Comparison of ENCODE assay signal across 8 cellular contexts in genomic region chr17:39402279-39402889, GRCh38. TPM values are rescaled to one million over a fixed set of nuclear protein-coding genes. Genes with fewer than 3 reads are reported as not detected.
DNase-seq lines count a peak whose midpoint lies in the region; ATAC-seq and TF ChIP-seq lines count a peak whose summit lies in the region.

No MANE protein-coding gene starts in this region.

- CTCF ChIA-PET in Caco-2 (lab: Charles Lee) (interaction anchor here (0.6 to 1.2 kb wide), 2 partner anchors 80 to 158 kb away, joined by 3 to 4 read pairs; no protein-coding TSS in a partner anchor), PC-9 (lab: Charles Lee) (no interaction called here)

- peaks cover 33% of the 10 kb centered on the region for H3K79me2 ChIP-seq in PC-9 (ENCODE audit: low read depth)

- H3K36me3 ChIP-seq in Caco-2 (ENCODE audit: control insufficient read depth, insufficient read depth, low read length) (no peaks in the 10 kb centered on the region; the same call in 1 of the 2 replicates), PC-9 (ENCODE audit: low read depth) (no peaks in the 10 kb centered on the region)

- peaks cover 9% of the 10 kb centered on the region for H4K20me1 ChIP-seq in PC-9 (ENCODE audit: insufficient read depth)

- H3K27me3 Mint-ChIP-seq in Caco-2 (ENCODE audit: insufficient read depth, unreplicated experiment), result no peaks in the 10 kb centered on the region
- H3K27me3 Mint-ChIP-seq in activated T-cell treated with anti-CD3 and anti-CD28 coated beads, Interleukin-2, amount 50 U/mL, for 24 hours, result no peaks in the 10 kb centered on the region

- H3K4me3 ChIP-seq in Caco-2 (ENCODE audit: low read depth, low read length) (peak overlapping the region; percentile 100), PC-9 (peak overlapping the region; percentile 66; the same call in 1 of the 2 replicates)
- peak overlapping the region; percentile 80 for H3K4me3 ChIP-seq in Jurkat, Clone E6-1 (ENCODE audit: low read length)

- H3K4me2 ChIP-seq in PC-9, result peak overlapping the region; percentile 94

- H3K9me2 ChIP-seq in PC-9 (ENCODE audit: insufficient read depth), result no peaks in the 10 kb centered on the region

- peak overlapping the region; percentile 99 for H3K4me3 Mint-ChIP-seq in Caco-2 (ENCODE audit: unreplicated experiment)
- peak overlapping the region; percentile 96 for H3K4me3 Mint-ChIP-seq in activated T-cell treated with anti-CD3 and anti-CD28 coated beads, Interleukin-2, amount 50 U/mL, for 24 hours

- peak overlapping the region; percentile 81 for H3K27ac Mint-ChIP-seq in Caco-2 (ENCODE audit: unreplicated experiment)
- peak overlapping the region; percentile 98 for H3K27ac Mint-ChIP-seq in activated T-cell treated with anti-CD3 and anti-CD28 coated beads, Interleukin-2, amount 50 U/mL, for 24 hours

- H3K36me3 Mint-ChIP-seq in Caco-2 (ENCODE audit: insufficient read depth, unreplicated experiment), result peaks cover 40% of the 10 kb centered on the region
- H3K36me3 Mint-ChIP-seq in activated T-cell treated with anti-CD3 and anti-CD28 coated beads, Interleukin-2, amount 50 U/mL, for 24 hours (ENCODE audit: low read depth), result peaks cover 37% of the 10 kb centered on the region

- peaks cover 30% of the 10 kb centered on the region for H3F3A ChIP-seq in PC-9 (ENCODE audit: insufficient read depth, low read depth)

- H3K4me1 ChIP-seq in Caco-2, result peaks cover 10% of the 10 kb centered on the region; the same call in 1 of the 2 replicates
- peaks cover 32% of the 10 kb centered on the region for H3K4me1 ChIP-seq in PC-9 (replicated peaks; ENCODE audit: insufficient read depth)

- peak overlapping the region; percentile 98 for H2AFZ ChIP-seq in PC-9

- TF ChIP-seq CTCF in Caco-2 (IDR thresholded peaks at IDR 0.05; ENCODE audit: insufficient read depth in 1 of 2, low read depth in 1 of 2, low read length in 1 of 2, severe bottlenecking in 1 of 2, unreplicated experiment in 1 of 2) (no peak), PC-9 (conservative IDR thresholded peaks at IDR 0.05) (no peak)

- H3K27me3 ChIP-seq in Caco-2 (replicated peaks; ENCODE audit: control insufficient read depth, insufficient read depth, low read length), result no peaks in the 10 kb centered on the region
- H3K27me3 ChIP-seq in PC-9 (ENCODE audit: insufficient read depth, low read depth), result no peaks in the 10 kb centered on the region

- no peaks in the 10 kb centered on the region for H3K9me3 Mint-ChIP-seq in Caco-2 (ENCODE audit: unreplicated experiment)
- no peaks in the 10 kb centered on the region for H3K9me3 Mint-ChIP-seq in activated T-cell treated with anti-CD3 and anti-CD28 coated beads, Interleukin-2, amount 50 U/mL, for 24 hours

- no TSS peak for BruUV-seq in Caco-2 (replicated peaks; lab: Mats Ljungman, UMichigan)
- BruUV-seq in PC-9 (replicated peaks; lab: Mats Ljungman, UMichigan), result no TSS peak

- peaks cover 12% of the 10 kb centered on the region for H3K4me1 Mint-ChIP-seq in Caco-2 (ENCODE audit: low read depth, unreplicated experiment)
- H3K4me1 Mint-ChIP-seq in activated T-cell treated with anti-CD3 and anti-CD28 coated beads, Interleukin-2, amount 50 U/mL, for 24 hours (ENCODE audit: low read depth), result peaks cover 72% of the 10 kb centered on the region

- H3K27ac ChIP-seq in PC-9, result no peak overlapping the region

- no peaks in the 10 kb centered on the region for H3K9me3 ChIP-seq in Caco-2
- no peaks in the 10 kb centered on the region for H3K9me3 ChIP-seq in PC-9 (ENCODE audit: insufficient read depth, low read depth)

- DNase-seq in Caco-2, result peak; percentile 94 to 97
- peak; percentile 91 for DNase-seq in Jurkat, Clone E6-1 (ENCODE audit: low read depth, low spot score)
- DNase-seq in PC-9, result peak; percentile 86
- peak; percentile 89 for DNase-seq in activated T-cell treated with anti-CD3 and anti-CD28 coated beads, Interleukin-2, amount 50 U/mL, for 24 hours
- DNase-seq in mucosa of gallbladder (ENCODE audit: low spot score), result peak; percentile 93
- peak; percentile 87 to 88 for DNase-seq in stimulated activated CD8-positive, alpha-beta memory T cell treated with anti-CD3 and anti-CD28 coated beads, Interleukin-2, amount 100 ng/mL, for 48 hours (ENCODE audit: low read depth in 2 of 2)

- intact Hi-C loops in Caco-2 (cut with micrococcal nuclease; ENCODE audit: unreplicated experiment), result loop anchor here (5.0 kb wide), 2 partner anchors 50 to 120 kb away; partner anchors contain the start of gene MED1
- intact Hi-C loops in PC-9 (cut with micrococcal nuclease; ENCODE audit: unreplicated experiment), result no loop called here

- POLR2A ChIA-PET in Caco-2 (lab: Charles Lee), result interaction anchor here (1.5 kb wide), 2 partner anchors 49 to 59 kb away, joined by 3 to 7 read pairs; partner anchors contain the start of gene CDK12
- POLR2A ChIA-PET in PC-9 (lab: Charles Lee; ENCODE audit: unreplicated experiment), result interaction anchor here (0.5 to 0.6 kb wide), 2 partner anchors 477 to 625 kb away, joined by 6 to 13 read pairs; partner anchors contain the start of gene LASP1NB

- peak; percentile 53 for ATAC-seq in GM21576 (IDR thresholded peaks at IDR 0.05; ENCODE audit: unreplicated experiment)
- ATAC-seq in esophagus mucosa, result peak; percentile 83

RNA-seq across cellular contexts. Expression of gene FBXL20, which starts 1.0 kb away (rescaled TPM):
- total RNA-seq in Caco-2 (2022) (11.2 and 12.6 TPM in 2 replicates), PC-9 (2021) (18.8 and 20.2 TPM in 2 replicates), esophagus mucosa (8.3 TPM), mucosa of gallbladder (31.8 TPM)
- 6.1 TPM for polyA plus RNA-seq in Jurkat, Clone E6-1 (2012; ENCODE audit: insufficient read depth, insufficient read length)

RNA-seq across cellular contexts. Expression of gene MED1, which starts 48.7 kb away (rescaled TPM):
- total RNA-seq in Caco-2 (2022), result 58.9 and 62.2 TPM in 2 replicates
- 45.9 TPM for polyA plus RNA-seq in Jurkat, Clone E6-1 (2012; ENCODE audit: insufficient read depth, insufficient read length)
- total RNA-seq in PC-9 (2021), result 23.2 and 35.7 TPM in 2 replicates
- total RNA-seq in esophagus mucosa, result 18.7 TPM
- 27.4 TPM for total RNA-seq in mucosa of gallbladder

RNA-seq across cellular contexts. Expression of gene CDK12, which starts 58.9 kb away (rescaled TPM):
- total RNA-seq in Caco-2 (2022) (85.5 and 86.6 TPM in 2 replicates), PC-9 (2021) (48.5 and 64.3 TPM in 2 replicates), esophagus mucosa (34.4 TPM), mucosa of gallbladder (56.9 TPM)
- polyA plus RNA-seq in Jurkat, Clone E6-1 (2012; ENCODE audit: insufficient read depth, insufficient read length), result 42.3 TPM
